Comparison of ENCODE assay signal across 9 cellular contexts in the genomic region with DNA sequence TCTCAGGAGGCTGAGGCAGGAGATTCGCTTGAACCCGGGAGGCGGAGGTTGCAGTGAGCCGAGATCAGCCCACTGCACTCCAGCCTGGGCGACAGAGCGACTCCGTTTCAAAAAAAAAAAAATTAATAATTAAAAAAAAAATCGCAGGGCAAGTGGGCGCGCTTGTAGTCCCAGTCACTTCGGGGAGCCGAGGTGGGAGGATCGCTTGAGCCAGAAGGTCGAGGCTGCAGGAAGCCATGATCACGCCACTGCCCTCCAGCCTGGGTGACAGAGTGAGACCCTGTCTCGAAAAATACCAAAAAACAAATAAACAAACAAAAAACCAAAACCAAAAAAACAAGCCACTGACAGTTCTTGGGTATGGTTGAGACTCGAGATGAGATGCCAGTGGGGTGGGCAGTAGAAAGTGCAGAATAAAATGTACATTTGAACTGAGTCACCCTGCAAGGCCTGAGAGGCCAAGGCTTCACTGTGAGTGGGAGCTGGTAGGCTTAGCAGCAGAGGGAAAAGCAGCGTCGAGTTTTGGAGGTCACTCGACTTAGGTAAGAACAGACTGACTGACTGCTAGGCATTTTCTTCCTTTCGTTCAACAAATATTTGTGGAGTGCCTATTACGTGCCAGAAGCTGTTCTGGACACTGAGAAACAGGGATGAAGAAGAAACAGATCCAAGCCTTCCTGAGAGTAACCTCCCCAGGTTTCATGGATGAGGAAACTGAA. TPM values are rescaled to one million over a fixed set of nuclear protein-coding genes. Genes with fewer than 3 reads are reported as not detected.
DNase-seq lines count a peak whose midpoint lies in the region; ATAC-seq and TF ChIP-seq lines count a peak whose summit lies in the region.
"Had no signal": no experiment of that assay in that cellular context is flagged by ENCODE, and none has a peak within 500 bp of the region (broad histone marks: within the 10 kb centered on the region; RNA-seq: fewer than 3 reads in every experiment).

No MANE protein-coding gene starts in this region.

- peaks cover 48% of the 10 kb centered on the region for H3K36me3 Mint-ChIP-seq in effector memory CD8-positive, alpha-beta T cell (ENCODE audit: insufficient read depth)

- TF ChIP-seq CTCF in Peyer's patch (IDR thresholded peaks at IDR 0.05) = no peak

- no peak for ATAC-seq in effector memory CD8-positive, alpha-beta T cell (replicated peaks)
- ATAC-seq in HG03159 (IDR thresholded peaks at IDR 0.05; ENCODE audit: unreplicated experiment) (no peak), esophagus mucosa (no peak)

- peaks cover 0 to 23% (median 0%) of the 10 kb centered on the region in 4 donors for H3K4me1 ChIP-seq in Peyer's patch

- peaks cover 24 to 30% of the 10 kb centered on the region in 2 donors for H3K4me1 Mint-ChIP-seq in effector memory CD8-positive, alpha-beta T cell (ENCODE audit: low read depth in 2 of 2)

- H3K36me3 ChIP-seq in Peyer's patch = peaks cover 0 to 20% (median 0%) of the 10 kb centered on the region in 3 donors

- H3K27ac Mint-ChIP-seq in effector memory CD8-positive, alpha-beta T cell = peak overlapping the region; percentile 96 to 99

- no peaks in the 10 kb centered on the region for H3K9me3 ChIP-seq in Peyer's patch

- no peak for TF ChIP-seq POLR2A in Peyer's patch (IDR thresholded peaks at IDR 0.05)

- H3K27me3 ChIP-seq in Peyer's patch = no peaks in the 10 kb centered on the region

- peak overlapping the region; percentile 96 to 99 for H3K4me3 Mint-ChIP-seq in effector memory CD8-positive, alpha-beta T cell

- H3K27ac ChIP-seq in Peyer's patch = peak overlapping the region; percentile 90 to 96 (median 95)

- H3K9me3 Mint-ChIP-seq in effector memory CD8-positive, alpha-beta T cell = no peaks in the 10 kb centered on the region

- peak overlapping the region; percentile 70 to 82 (median 77) for H3K4me3 ChIP-seq in Peyer's patch

- peak; percentile 50 for DNase-seq in SKM-1 treated with dmso at 0.1 percent for 144 hours (lab: John Stamatoyannopoulos, UW; ENCODE audit: unreplicated experiment)
- no peak for DNase-seq in SKM-1 (lab: John Stamatoyannopoulos, UW; ENCODE audit: unreplicated experiment)
- DNase-seq in Peyer's patch = no peak
- no peak for DNase-seq in effector memory CD8-positive, alpha-beta T cell
- DNase-seq in non-pigmented ciliary epithelial cell (ENCODE audit: low read depth) = peak; percentile 20
- no peak for DNase-seq in NOMO-1 treated with DMSO at 0.1 percent for 48 hours (lab: John Stamatoyannopoulos, UW; ENCODE audit: unreplicated experiment)

- no peaks in the 10 kb centered on the region for H3K27me3 Mint-ChIP-seq in effector memory CD8-positive, alpha-beta T cell

RNA-seq across cellular contexts. Expression of gene LDHA, which starts 0.6 kb away (rescaled TPM):
- total RNA-seq in Peyer's patch = 100 to 1,000 TPM; 220 to 579 (median 534) TPM
- 564 TPM for total RNA-seq in esophagus mucosa

RNA-seq across cellular contexts. Expression of gene LDHC, which starts 18.4 kb away (rescaled TPM):
- total RNA-seq in Peyer's patch (not detected), esophagus mucosa (not detected)
- total RNA-seq: subcutaneous adipose tissue had no signal

Comparison
In these comparisons a context has a peak if more than half of its experiments do, and no peak if none do; other contexts are left out.
1. DNase-seq: peak in SKM-1 treated with dmso at 0.1 percent for 144 hours (single experiment) and non-pigmented ciliary epithelial cell (single experiment); none in SKM-1 (single experiment), Peyer's patch (0 of 3), effector memory CD8-positive, alpha-beta T cell (0 of 3) and NOMO-1 treated with DMSO at 0.1 percent for 48 hours (single experiment).